Comparison of ENCODE assay signal across 2 cellular contexts in the genomic region with DNA sequence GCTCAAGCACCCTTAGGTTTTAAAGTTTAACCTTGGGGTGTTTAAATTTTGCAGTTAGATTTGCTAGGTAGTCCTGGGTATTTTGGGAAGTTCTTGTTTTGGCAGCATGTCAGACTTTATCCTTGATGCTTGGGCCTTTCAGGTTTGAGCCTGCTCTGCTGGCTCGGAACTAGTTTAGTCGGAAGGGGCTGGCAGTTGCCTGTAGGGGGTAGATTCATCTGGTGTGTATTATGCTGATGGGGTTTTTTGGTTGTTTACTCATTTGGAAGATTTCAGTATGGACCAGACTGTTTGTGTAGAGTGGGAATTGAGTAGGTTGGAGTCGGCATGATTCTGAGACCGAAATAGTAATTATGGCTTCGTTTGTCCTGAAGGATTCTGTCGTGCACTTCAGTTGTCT.
TF ChIP-seq lines count a peak whose summit lies in the region.

No MANE protein-coding gene starts in this region.

TF ChIP-seq in HepG2, 621 proteins besides CTCF, POLR2A, EP300 and RAD21:
- no peak for TF ChIP-seq FIP1L1 (IDR thresholded peaks at IDR 0.05; ENCODE audit: borderline replicate concordance, insufficient read depth, low read depth, low read length)
- no peak for TF ChIP-seq SNRNP70 (IDR thresholded peaks at IDR 0.05; ENCODE audit: low read depth, low read length)
- TF ChIP-seq ZFP37 (CRISPR knock-in tag; IDR thresholded peaks at IDR 0.05; ENCODE audit: borderline replicate concordance): no peak
- no peak for TF ChIP-seq ZNF430 (CRISPR knock-in tag; IDR thresholded peaks at IDR 0.05)
- TF ChIP-seq HES4 (CRISPR knock-in tag; IDR thresholded peaks at IDR 0.05; ENCODE audit: borderline replicate concordance): no peak
- no peak for TF ChIP-seq HMGXB4 (CRISPR knock-in tag; IDR thresholded peaks at IDR 0.05; ENCODE audit: borderline replicate concordance in 1 of 2, low read depth in 1 of 2)
- TF ChIP-seq CREBL2 (CRISPR knock-in tag; IDR thresholded peaks at IDR 0.05; ENCODE audit: borderline replicate concordance): no peak
- no peak for TF ChIP-seq ASH2L (IDR thresholded peaks at IDR 0.05; ENCODE audit: insufficient read length, low read depth, low read length)
- TF ChIP-seq MED8 (CRISPR knock-in tag; IDR thresholded peaks at IDR 0.05; ENCODE audit: insufficient replicate concordance): no peak
- TF ChIP-seq ZNF784 (CRISPR knock-in tag; IDR thresholded peaks at IDR 0.05; ENCODE audit: borderline replicate concordance): no peak
- TF ChIP-seq ARNT2 (CRISPR knock-in tag; IDR thresholded peaks at IDR 0.05; ENCODE audit: low read depth): no peak
- TF ChIP-seq GZF1 (CRISPR knock-in tag; IDR thresholded peaks at IDR 0.05): no peak
- TF ChIP-seq HMGXB3 (CRISPR knock-in tag; IDR thresholded peaks at IDR 0.05; ENCODE audit: borderline replicate concordance): no peak
- no peak for TF ChIP-seq NFKB2 (CRISPR knock-in tag; IDR thresholded peaks at IDR 0.05; ENCODE audit: borderline replicate concordance)
- no peak for TF ChIP-seq ESRRA (CRISPR knock-in tag; IDR thresholded peaks at IDR 0.05; ENCODE audit: low read depth)
- no peak for TF ChIP-seq ZNF891 (CRISPR knock-in tag; IDR thresholded peaks at IDR 0.05)
- no peak for TF ChIP-seq PITX1 (CRISPR knock-in tag; IDR thresholded peaks at IDR 0.05)
- TF ChIP-seq BRD4 (CRISPR knock-in tag; IDR thresholded peaks at IDR 0.05): no peak

TF ChIP-seq in GM12891, 5 proteins besides CTCF, POLR2A, EP300 and RAD21:
- TF ChIP-seq PAX5 (IDR thresholded peaks at IDR 0.05; ENCODE audit: insufficient read depth, low read length, severe bottlenecking): no peak
- no peak for TF ChIP-seq POU2F2 (IDR thresholded peaks at IDR 0.05; ENCODE audit: low read depth, low read length)
- no peak for TF ChIP-seq TAF1 (IDR thresholded peaks at IDR 0.05; ENCODE audit: low read depth, low read length)
- no peak for TF ChIP-seq SPI1 (IDR thresholded peaks at IDR 0.05; ENCODE audit: low read depth, low read length)
- no peak for TF ChIP-seq POLR2AphosphoS5 (IDR thresholded peaks at IDR 0.05; ENCODE audit: low read depth, low read length)
